1 cellular context compared by ENCODE assay signal in the genomic region with DNA sequence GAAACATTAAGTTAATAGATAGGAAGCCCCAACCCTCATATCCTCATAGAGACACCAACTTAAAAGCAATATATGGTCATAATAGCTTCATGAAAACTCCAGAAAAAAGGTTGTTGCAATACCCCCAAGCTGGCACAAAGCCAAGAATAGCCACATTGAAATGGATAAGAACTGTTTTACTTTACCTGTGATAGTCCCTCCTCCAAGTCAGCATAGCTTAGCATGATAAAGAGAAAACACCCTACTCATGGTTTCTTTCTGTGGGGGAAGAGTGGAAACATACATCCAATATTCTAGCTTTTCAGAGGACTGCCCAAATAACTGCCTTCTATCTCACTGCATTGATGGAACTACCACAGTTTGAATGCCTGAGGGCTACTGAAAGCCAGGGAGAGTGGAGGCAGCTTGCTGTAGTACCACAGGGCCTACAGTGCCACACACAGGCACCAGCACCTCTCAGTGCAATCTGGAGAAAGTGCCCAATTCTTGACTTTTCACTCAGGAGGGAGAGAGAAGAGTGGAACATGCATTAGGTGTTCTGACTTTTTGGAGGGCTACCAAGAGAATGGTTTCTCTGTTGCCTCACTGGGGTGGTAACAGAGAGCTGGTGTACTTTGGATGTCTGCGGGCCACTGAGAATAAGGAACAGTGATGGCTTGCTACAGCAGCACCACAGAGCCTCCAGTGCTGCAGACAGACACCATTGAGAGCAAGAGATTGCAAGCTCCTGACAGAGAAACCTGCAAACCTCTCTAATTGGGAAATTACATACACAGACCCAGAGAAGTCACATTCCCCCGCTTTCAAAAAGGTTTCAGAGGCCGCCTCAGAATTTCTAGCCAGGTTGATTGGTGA.
TF ChIP-seq lines count a peak whose summit lies in the region.

No MANE protein-coding gene starts in this region.

TF ChIP-seq in WTC11, 78 proteins besides CTCF, POLR2A, EP300 and RAD21 (continued from another document):
- TF ChIP-seq, protein P1, sequence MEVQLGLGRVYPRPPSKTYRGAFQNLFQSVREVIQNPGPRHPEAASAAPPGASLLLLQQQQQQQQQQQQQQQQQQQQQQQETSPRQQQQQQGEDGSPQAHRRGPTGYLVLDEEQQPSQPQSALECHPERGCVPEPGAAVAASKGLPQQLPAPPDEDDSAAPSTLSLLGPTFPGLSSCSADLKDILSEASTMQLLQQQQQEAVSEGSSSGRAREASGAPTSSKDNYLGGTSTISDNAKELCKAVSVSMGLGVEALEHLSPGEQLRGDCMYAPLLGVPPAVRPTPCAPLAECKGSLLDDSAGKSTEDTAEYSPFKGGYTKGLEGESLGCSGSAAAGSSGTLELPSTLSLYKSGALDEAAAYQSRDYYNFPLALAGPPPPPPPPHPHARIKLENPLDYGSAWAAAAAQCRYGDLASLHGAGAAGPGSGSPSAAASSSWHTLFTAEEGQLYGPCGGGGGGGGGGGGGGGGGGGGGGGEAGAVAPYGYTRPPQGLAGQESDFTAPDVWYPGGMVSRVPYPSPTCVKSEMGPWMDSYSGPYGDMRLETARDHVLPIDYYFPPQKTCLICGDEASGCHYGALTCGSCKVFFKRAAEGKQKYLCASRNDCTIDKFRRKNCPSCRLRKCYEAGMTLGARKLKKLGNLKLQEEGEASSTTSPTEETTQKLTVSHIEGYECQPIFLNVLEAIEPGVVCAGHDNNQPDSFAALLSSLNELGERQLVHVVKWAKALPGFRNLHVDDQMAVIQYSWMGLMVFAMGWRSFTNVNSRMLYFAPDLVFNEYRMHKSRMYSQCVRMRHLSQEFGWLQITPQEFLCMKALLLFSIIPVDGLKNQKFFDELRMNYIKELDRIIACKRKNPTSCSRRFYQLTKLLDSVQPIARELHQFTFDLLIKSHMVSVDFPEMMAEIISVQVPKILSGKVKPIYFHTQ (CRISPR knock-in tag; IDR thresholded peaks at IDR 0.05): no peak
- TF ChIP-seq, protein P2, sequence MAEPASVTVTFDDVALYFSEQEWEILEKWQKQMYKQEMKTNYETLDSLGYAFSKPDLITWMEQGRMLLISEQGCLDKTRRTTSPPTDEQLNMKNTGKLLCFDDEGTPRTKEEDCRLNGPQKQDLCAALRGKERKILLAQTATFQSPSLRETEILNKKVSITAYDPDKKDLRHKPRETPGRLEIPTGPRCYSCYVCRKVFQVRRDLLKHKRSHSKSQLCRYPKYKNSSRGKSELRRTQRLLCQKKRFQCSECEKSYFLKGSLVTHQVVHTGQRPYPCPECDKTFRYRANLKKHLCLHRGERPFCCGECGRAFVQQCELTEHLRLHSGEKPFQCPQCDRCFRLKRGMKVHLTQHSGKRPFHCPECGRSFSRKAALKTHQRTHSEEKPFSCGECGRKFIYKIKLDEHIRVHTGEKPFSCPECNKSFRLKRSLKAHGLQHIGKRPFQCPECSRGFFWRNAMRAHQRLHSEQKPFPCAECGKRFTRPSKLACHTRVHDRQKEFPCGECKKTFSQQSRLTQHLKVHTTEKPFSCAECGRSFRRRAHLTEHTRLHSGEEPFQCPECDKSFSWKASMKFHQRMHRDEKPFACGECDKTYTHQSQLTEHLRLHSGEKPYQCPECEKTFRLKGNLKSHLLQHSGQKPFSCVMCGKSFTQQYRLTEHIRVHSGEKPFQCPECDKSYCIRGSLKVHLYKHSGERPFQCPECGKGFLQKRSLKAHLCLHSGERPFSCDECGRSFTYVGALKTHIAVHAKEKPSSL (CRISPR knock-in tag; conservative IDR thresholded peaks at IDR 0.05): no peak
- TF ChIP-seq TCF7 (CRISPR knock-in tag; IDR thresholded peaks at IDR 0.05; ENCODE audit: low read depth) (no peak), CREM (CRISPR knock-in tag; IDR thresholded peaks at IDR 0.05) (no peak), SP1 (CRISPR knock-in tag; conservative IDR thresholded peaks at IDR 0.05) (no peak), ELF4 (CRISPR knock-in tag; IDR thresholded peaks at IDR 0.05; ENCODE audit: low read depth) (no peak)
- TF ChIP-seq, protein P3, sequence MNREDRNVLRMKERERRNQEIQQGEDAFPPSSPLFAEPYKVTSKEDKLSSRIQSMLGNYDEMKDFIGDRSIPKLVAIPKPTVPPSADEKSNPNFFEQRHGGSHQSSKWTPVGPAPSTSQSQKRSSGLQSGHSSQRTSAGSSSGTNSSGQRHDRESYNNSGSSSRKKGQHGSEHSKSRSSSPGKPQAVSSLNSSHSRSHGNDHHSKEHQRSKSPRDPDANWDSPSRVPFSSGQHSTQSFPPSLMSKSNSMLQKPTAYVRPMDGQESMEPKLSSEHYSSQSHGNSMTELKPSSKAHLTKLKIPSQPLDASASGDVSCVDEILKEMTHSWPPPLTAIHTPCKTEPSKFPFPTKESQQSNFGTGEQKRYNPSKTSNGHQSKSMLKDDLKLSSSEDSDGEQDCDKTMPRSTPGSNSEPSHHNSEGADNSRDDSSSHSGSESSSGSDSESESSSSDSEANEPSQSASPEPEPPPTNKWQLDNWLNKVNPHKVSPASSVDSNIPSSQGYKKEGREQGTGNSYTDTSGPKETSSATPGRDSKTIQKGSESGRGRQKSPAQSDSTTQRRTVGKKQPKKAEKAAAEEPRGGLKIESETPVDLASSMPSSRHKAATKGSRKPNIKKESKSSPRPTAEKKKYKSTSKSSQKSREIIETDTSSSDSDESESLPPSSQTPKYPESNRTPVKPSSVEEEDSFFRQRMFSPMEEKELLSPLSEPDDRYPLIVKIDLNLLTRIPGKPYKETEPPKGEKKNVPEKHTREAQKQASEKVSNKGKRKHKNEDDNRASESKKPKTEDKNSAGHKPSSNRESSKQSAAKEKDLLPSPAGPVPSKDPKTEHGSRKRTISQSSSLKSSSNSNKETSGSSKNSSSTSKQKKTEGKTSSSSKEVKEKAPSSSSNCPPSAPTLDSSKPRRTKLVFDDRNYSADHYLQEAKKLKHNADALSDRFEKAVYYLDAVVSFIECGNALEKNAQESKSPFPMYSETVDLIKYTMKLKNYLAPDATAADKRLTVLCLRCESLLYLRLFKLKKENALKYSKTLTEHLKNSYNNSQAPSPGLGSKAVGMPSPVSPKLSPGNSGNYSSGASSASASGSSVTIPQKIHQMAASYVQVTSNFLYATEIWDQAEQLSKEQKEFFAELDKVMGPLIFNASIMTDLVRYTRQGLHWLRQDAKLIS (CRISPR knock-in tag; IDR thresholded peaks at IDR 0.05; ENCODE audit: borderline replicate concordance): no peak
- TF ChIP-seq, protein P4, sequence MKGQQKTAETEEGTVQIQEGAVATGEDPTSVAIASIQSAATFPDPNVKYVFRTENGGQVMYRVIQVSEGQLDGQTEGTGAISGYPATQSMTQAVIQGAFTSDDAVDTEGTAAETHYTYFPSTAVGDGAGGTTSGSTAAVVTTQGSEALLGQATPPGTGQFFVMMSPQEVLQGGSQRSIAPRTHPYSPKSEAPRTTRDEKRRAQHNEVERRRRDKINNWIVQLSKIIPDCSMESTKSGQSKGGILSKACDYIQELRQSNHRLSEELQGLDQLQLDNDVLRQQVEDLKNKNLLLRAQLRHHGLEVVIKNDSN (CRISPR knock-in tag; IDR thresholded peaks at IDR 0.05): no peak
- TF ChIP-seq, protein P5, sequence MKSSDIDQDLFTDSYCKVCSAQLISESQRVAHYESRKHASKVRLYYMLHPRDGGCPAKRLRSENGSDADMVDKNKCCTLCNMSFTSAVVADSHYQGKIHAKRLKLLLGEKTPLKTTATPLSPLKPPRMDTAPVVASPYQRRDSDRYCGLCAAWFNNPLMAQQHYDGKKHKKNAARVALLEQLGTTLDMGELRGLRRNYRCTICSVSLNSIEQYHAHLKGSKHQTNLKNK (CRISPR knock-in tag; IDR thresholded peaks at IDR 0.05): no peak
